ENCODE assay signal across 22 cellular contexts in genomic region chr3:47145272-47145671, GRCh38. TPM values are rescaled to one million over a fixed set of nuclear protein-coding genes. Genes with fewer than 3 reads are reported as not detected.
DNase-seq lines count a peak whose midpoint lies in the region; ATAC-seq and TF ChIP-seq lines count a peak whose summit lies in the region.
"Had no signal": no experiment of that assay in that cellular context is flagged by ENCODE, and none has a peak within 500 bp of the region (broad histone marks: within the 10 kb centered on the region; RNA-seq: fewer than 3 reads in every experiment).

No MANE protein-coding gene starts in this region.

- H3K4me1 Mint-ChIP-seq in activated naive CD8-positive, alpha-beta T cell treated with anti-CD3 and anti-CD28 coated beads, Interleukin-2, amount 10 ng/mL, durations not matched to agents 7 days and 5 days: peaks cover 20% of the 10 kb centered on the region
- peaks cover 64% of the 10 kb centered on the region for H3K4me1 Mint-ChIP-seq in activated naive CD8-positive, alpha-beta T cell treated with anti-CD3 and anti-CD28 coated beads, Interleukin-2, amount 50 U/mL, for 24 hours
- peaks cover 28% of the 10 kb centered on the region for H3K4me1 Mint-ChIP-seq in chondrocyte (ENCODE audit: low read depth)

- H3K79me1 ChIP-seq in trophoblast cell (ENCODE audit: low read length): no peaks in the 10 kb centered on the region

- H4K8ac ChIP-seq in trophoblast cell (ENCODE audit: low read depth, low read length): no peak overlapping the region

- H3K18ac ChIP-seq in trophoblast cell (ENCODE audit: low read length): no peak overlapping the region

- H3K79me2 ChIP-seq in SU-DHL-6 (ENCODE audit: insufficient read depth, low read length): peaks cover 97% of the 10 kb centered on the region
- peaks cover 7% of the 10 kb centered on the region for H3K79me2 ChIP-seq in trophoblast cell (ENCODE audit: control insufficient read depth, insufficient read depth, low read length, poor library complexity)

- H3K4ac ChIP-seq in trophoblast cell (ENCODE audit: low read depth, low read length): peak overlapping the region; percentile 39

- no peak for DNase-seq in activated naive CD8-positive, alpha-beta T cell treated with anti-CD3 and anti-CD28 coated beads, Interleukin-2, amount 10 ng/mL, durations not matched to agents 7 days and 5 days
- DNase-seq in activated naive CD8-positive, alpha-beta T cell treated with anti-CD3 and anti-CD28 coated beads, Interleukin-2, amount 50 U/mL, for 24 hours: no peak
- DNase-seq in chondrocyte (ENCODE audit: low spot score) (no peak), trophoblast cell (no peak), left ventricle myocardium superior (no peak), Ammon's horn (ENCODE audit: low spot score) (no peak), NCI-H187 (lab: John Stamatoyannopoulos, UW) (no peak)
- DNase-seq: 8988T; ACHN; AML-193; C1 segment of cervical spinal cord; Caco-2; CD8-positive, alpha-beta T cell; DMS153; DND-41; GDM1; GM23248; H7; HCEC 1CT had no signal

- peak overlapping the region; percentile 38 for H3K27ac Mint-ChIP-seq in activated naive CD8-positive, alpha-beta T cell treated with anti-CD3 and anti-CD28 coated beads, Interleukin-2, amount 10 ng/mL, durations not matched to agents 7 days and 5 days
- H3K27ac Mint-ChIP-seq in activated naive CD8-positive, alpha-beta T cell treated with anti-CD3 and anti-CD28 coated beads, Interleukin-2, amount 50 U/mL, for 24 hours: no peak overlapping the region
- H3K27ac Mint-ChIP-seq in chondrocyte (ENCODE audit: unreplicated experiment): peak overlapping the region; percentile 17
- H3K27ac Mint-ChIP-seq: CD8-positive, alpha-beta T cell had no signal

- no peak overlapping the region for H2BK5ac ChIP-seq in trophoblast cell (ENCODE audit: low read depth, low read length, poor library complexity)

- WGBS in trophoblast cell (ENCODE audit: extremely low coverage, insufficient coverage, insufficient read length): no CpG with 5 or more reads among the region's 1 CpG

- H3K4me2 ChIP-seq in SU-DHL-6 (ENCODE audit: low read depth, low read length, poor library complexity, severe bottlenecking) (peak overlapping the region; percentile 77), trophoblast cell (ENCODE audit: low read length) (no peak overlapping the region)
- H3K4me2 ChIP-seq: A549 had no signal

- H4K12ac ChIP-seq in trophoblast cell (ENCODE audit: low read depth, low read length): no peak overlapping the region

- peak overlapping the region; percentile 87; the same call in 1 of the 2 replicates for H3K27ac ChIP-seq in SU-DHL-6 (ENCODE audit: low read depth, low read length)
- no peak overlapping the region for H3K27ac ChIP-seq in trophoblast cell (ENCODE audit: low read depth, low read length)
- H3K27ac ChIP-seq: A549, GM23248 had no signal

- no peak overlapping the region for H3K4me3 Mint-ChIP-seq in activated naive CD8-positive, alpha-beta T cell treated with anti-CD3 and anti-CD28 coated beads, Interleukin-2, amount 10 ng/mL, durations not matched to agents 7 days and 5 days
- no peak overlapping the region for H3K4me3 Mint-ChIP-seq in activated naive CD8-positive, alpha-beta T cell treated with anti-CD3 and anti-CD28 coated beads, Interleukin-2, amount 50 U/mL, for 24 hours
- no peak overlapping the region for H3K4me3 Mint-ChIP-seq in chondrocyte (ENCODE audit: unreplicated experiment)
- H3K4me3 Mint-ChIP-seq: CD8-positive, alpha-beta T cell had no signal

- H2BK12ac ChIP-seq in trophoblast cell (ENCODE audit: low read length): no peak overlapping the region

- H3K4me1 ChIP-seq in trophoblast cell (ENCODE audit: control insufficient read depth in 1 of 2, insufficient read depth in 2 of 2, low read length in 2 of 2): no peaks in the 10 kb centered on the region

- no peak overlapping the region for H3K23ac ChIP-seq in trophoblast cell (ENCODE audit: low read length)

- peaks cover 36% of the 10 kb centered on the region for H3F3A ChIP-seq in SU-DHL-6 (ENCODE audit: insufficient read depth)

- H3K27me3 ChIP-seq in SU-DHL-6 (ENCODE audit: low read length): no peaks in the 10 kb centered on the region
- no peaks in the 10 kb centered on the region for H3K27me3 ChIP-seq in trophoblast cell (ENCODE audit: insufficient read depth, low read length)

- intact Hi-C loops in left ventricle myocardium superior (cut with micrococcal nuclease): no loop called here

- no peaks in the 10 kb centered on the region for H3K9me2 ChIP-seq in SU-DHL-6 (replicated peaks; ENCODE audit: insufficient read depth, low read length)

- no peaks in the 10 kb centered on the region for H3K27me3 Mint-ChIP-seq in activated naive CD8-positive, alpha-beta T cell treated with anti-CD3 and anti-CD28 coated beads, Interleukin-2, amount 10 ng/mL, durations not matched to agents 7 days and 5 days
- no peaks in the 10 kb centered on the region for H3K27me3 Mint-ChIP-seq in activated naive CD8-positive, alpha-beta T cell treated with anti-CD3 and anti-CD28 coated beads, Interleukin-2, amount 50 U/mL, for 24 hours
- no peaks in the 10 kb centered on the region for H3K27me3 Mint-ChIP-seq in chondrocyte (ENCODE audit: low read depth)

- no peak for ATAC-seq in activated naive CD8-positive, alpha-beta T cell treated with anti-CD3 and anti-CD28 coated beads, Interleukin-2, amount 10 ng/mL, durations not matched to agents 7 days and 5 days (ENCODE audit: low read depth)
- ATAC-seq in activated naive CD8-positive, alpha-beta T cell treated with anti-CD3 and anti-CD28 coated beads, Interleukin-2, amount 50 U/mL, for 24 hours: no peak
- ATAC-seq in left ventricle myocardium superior: no peak
- ATAC-seq: A549; CD8-positive, alpha-beta T cell; GM12878 had no signal

- no peak for TF ChIP-seq CTCF in SU-DHL-6 (IDR thresholded peaks at IDR 0.05; ENCODE audit: insufficient read depth, low read length, poor library complexity, severe bottlenecking)
- TF ChIP-seq CTCF in chondrocyte (IDR thresholded peaks at IDR 0.05): no peak

- no peak overlapping the region for H3K14ac ChIP-seq in trophoblast cell (ENCODE audit: low read length)

- no peaks in the 10 kb centered on the region for H3K36me3 ChIP-seq in SU-DHL-6 (ENCODE audit: low read length)
- no peaks in the 10 kb centered on the region for H3K36me3 ChIP-seq in trophoblast cell (ENCODE audit: control insufficient read depth in 1 of 2, insufficient read depth in 2 of 2, low read length in 2 of 2)

- H3K9ac ChIP-seq in SU-DHL-6 (ENCODE audit: low read length): peak overlapping the region; percentile 14; the same call in 1 of the 2 replicates
- H3K9ac ChIP-seq in trophoblast cell (ENCODE audit: low read length): no peak overlapping the region
- H3K9ac ChIP-seq: GM23248 had no signal

- H2AK5ac ChIP-seq in trophoblast cell (ENCODE audit: low read length): no peak overlapping the region

- H4K20me1 ChIP-seq in SU-DHL-6 (ENCODE audit: low read depth, low read length): no peaks in the 10 kb centered on the region; the same call in 1 of the 2 replicates

- H3K4me3 ChIP-seq in SU-DHL-6 (ENCODE audit: insufficient read depth, low read length, poor library complexity, severe bottlenecking) (no peak overlapping the region), trophoblast cell (ENCODE audit: low read depth, low read length) (no peak overlapping the region)
- H3K4me3 ChIP-seq: A549, GM12878, GM23248 had no signal

- no peaks in the 10 kb centered on the region for H3K9me3 ChIP-seq in SU-DHL-6 (ENCODE audit: insufficient read depth, low read length)
- no peaks in the 10 kb centered on the region for H3K9me3 ChIP-seq in trophoblast cell (ENCODE audit: insufficient read depth, low read depth, low read length)
- H3K9me3 ChIP-seq: A549, Caco-2 had no signal

- peaks cover 3% of the 10 kb centered on the region for H3K36me3 Mint-ChIP-seq in activated naive CD8-positive, alpha-beta T cell treated with anti-CD3 and anti-CD28 coated beads, Interleukin-2, amount 10 ng/mL, durations not matched to agents 7 days and 5 days
- H3K36me3 Mint-ChIP-seq in activated naive CD8-positive, alpha-beta T cell treated with anti-CD3 and anti-CD28 coated beads, Interleukin-2, amount 50 U/mL, for 24 hours (ENCODE audit: low read depth): no peaks in the 10 kb centered on the region
- no peaks in the 10 kb centered on the region for H3K36me3 Mint-ChIP-seq in chondrocyte (ENCODE audit: low read depth)
- H3K36me3 Mint-ChIP-seq: CD8-positive, alpha-beta T cell had no signal

- H2BK120ac ChIP-seq in trophoblast cell (ENCODE audit: insufficient read depth, low read length, poor library complexity): no peak overlapping the region

- no peaks in the 10 kb centered on the region for H3K9me3 Mint-ChIP-seq in activated naive CD8-positive, alpha-beta T cell treated with anti-CD3 and anti-CD28 coated beads, Interleukin-2, amount 10 ng/mL, durations not matched to agents 7 days and 5 days
- no peaks in the 10 kb centered on the region for H3K9me3 Mint-ChIP-seq in activated naive CD8-positive, alpha-beta T cell treated with anti-CD3 and anti-CD28 coated beads, Interleukin-2, amount 50 U/mL, for 24 hours
- H3K9me3 Mint-ChIP-seq in chondrocyte (ENCODE audit: low read depth): no peaks in the 10 kb centered on the region
- H3K9me3 Mint-ChIP-seq: CD8-positive, alpha-beta T cell had no signal

- POLR2A ChIA-PET in activated naive CD8-positive, alpha-beta T cell treated with anti-CD3 and anti-CD28 coated beads, Interleukin-2, amount 10 ng/mL, durations not matched to agents 7 days and 5 days (lab: Charles Lee): no interaction called here

- no peak overlapping the region for H2AFZ ChIP-seq in SU-DHL-6 (ENCODE audit: low read depth, low read length, severe bottlenecking)
- H2AFZ ChIP-seq in trophoblast cell (ENCODE audit: insufficient read depth, low read length, poor library complexity): no peak overlapping the region
- H2AFZ ChIP-seq: GM23248 had no signal

- H4K91ac ChIP-seq in trophoblast cell (ENCODE audit: low read depth, low read length): no peak overlapping the region

RNA-seq across cellular contexts. Expression of gene SETD2, which starts 18.6 kb away (rescaled TPM):
- total RNA-seq in activated naive CD8-positive, alpha-beta T cell treated with anti-CD3 and anti-CD28 coated beads, Interleukin-2, amount 10 ng/mL, durations not matched to agents 7 days and 5 days: 10 to 100 TPM; 54.1 to 63.3 TPM
- total RNA-seq in chondrocyte: 34.6 to 41.4 TPM (median 37.3 TPM) in 3 replicates
- 18.6 and 20.2 TPM in 2 replicates for polyA plus RNA-seq in trophoblast cell (2013)
- 28.7 TPM for total RNA-seq in left ventricle myocardium superior
